In the genomic region with DNA sequence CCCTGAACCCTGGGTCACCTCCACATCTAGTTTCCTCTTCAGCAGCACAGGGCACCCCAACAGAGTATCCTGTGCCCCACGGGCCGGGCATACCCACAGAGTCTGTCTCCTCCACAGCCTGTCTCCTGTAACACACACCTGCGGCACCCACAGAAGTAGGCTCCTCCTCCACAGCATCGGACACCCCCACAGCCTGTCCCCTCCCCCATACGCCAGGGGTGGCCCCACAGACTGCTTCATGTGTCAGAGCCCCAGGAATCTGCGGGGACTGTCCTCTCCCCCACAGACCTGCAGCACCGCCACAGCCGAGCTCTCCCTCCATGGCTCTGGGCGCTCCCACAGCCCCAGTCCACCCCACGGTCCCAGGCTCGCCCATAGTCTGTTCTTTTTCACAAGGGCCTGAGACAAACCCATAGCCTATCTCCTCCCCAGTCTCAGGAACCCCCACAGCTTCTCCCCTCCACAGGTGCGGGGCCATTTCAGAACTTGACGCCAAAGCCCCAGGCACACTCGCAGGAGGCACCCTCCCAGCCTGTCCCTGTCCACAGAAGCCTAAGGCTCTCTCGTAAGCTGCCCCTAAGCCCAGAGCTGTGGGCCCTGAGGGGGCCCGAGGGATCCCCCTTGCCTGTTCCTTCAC, we compare ENCODE assay signal across 8 cellular contexts. TPM values are rescaled to one million over a fixed set of nuclear protein-coding genes. Genes with fewer than 3 reads are reported as not detected.
DNase-seq lines count a peak whose midpoint lies in the region; ATAC-seq and TF ChIP-seq lines count a peak whose summit lies in the region.

No MANE protein-coding gene starts in this region.

- peaks cover 0 to 27% of the 10 kb centered on the region in 2 donors for H3K4me1 ChIP-seq in muscle layer of duodenum (ENCODE audit: control insufficient read depth in 1 of 2, insufficient read depth in 2 of 2, low read length in 2 of 2)

- H3K4me3 ChIP-seq in AG04449 (ENCODE audit: low read depth, low read length) (peak overlapping the region; percentile 97), LNCaP clone FGC (ENCODE audit: low read depth, low read length) (peak overlapping the region; percentile 93), dorsolateral prefrontal cortex (peak overlapping the region; percentile 71 to 100 (median 92)), muscle layer of duodenum (ENCODE audit: low read depth in 1 of 2, low read length in 2 of 2) (peak overlapping the region; percentile 79 to 96)

- peak overlapping the region in 9 of 59 donors; percentile 76 to 97 (median 94) for H3K27ac ChIP-seq in dorsolateral prefrontal cortex
- no peak overlapping the region for H3K27ac ChIP-seq in muscle layer of duodenum (ENCODE audit: low read length)

- H3K36me3 ChIP-seq in muscle layer of duodenum (ENCODE audit: control insufficient read depth in 1 of 2, insufficient read depth in 2 of 2, low read length in 2 of 2), result peaks cover 10 to 16% of the 10 kb centered on the region in 2 donors

- intact Hi-C loops in dorsolateral prefrontal cortex (cut with DNase I), result loop anchor here in 1 of 2 donors (10.0 kb wide), 1 partner anchor 164 kb away; no protein-coding TSS in a partner anchor

- DNase-seq in AG04449 (ENCODE audit: low read depth, low spot score) (no peak), LNCaP clone FGC (ENCODE audit: low read depth) (no peak), dorsolateral prefrontal cortex (peak in 1 of 10 donors; percentile 51), NCI-H2196 (lab: John Stamatoyannopoulos, UW; ENCODE audit: unreplicated experiment) (no peak), NCI-H146 (lab: John Stamatoyannopoulos, UW) (no peak)
- no peak for DNase-seq in stimulated activated CD4-positive, alpha-beta T cell treated with anti-CD3 and anti-CD28 coated beads, Interleukin-4, amount 100 ng/mL, for 1 hour

- H3K27me3 ChIP-seq in dorsolateral prefrontal cortex (no peaks in the 10 kb centered on the region), muscle layer of duodenum (ENCODE audit: low read depth, low read length) (no peaks in the 10 kb centered on the region)

- POLR2A ChIA-PET in AG04449 (lab: Yijun Ruan, JAX), result interaction anchor here (0.6 to 1.2 kb wide), 3 partner anchors 11 to 1194 kb away, joined by 3 to 4 read pairs (median 4); no protein-coding TSS in a partner anchor

- no peaks in the 10 kb centered on the region for H3K9me3 ChIP-seq in muscle layer of duodenum (ENCODE audit: control insufficient read depth in 1 of 2, low read length in 2 of 2)

- CTCF ChIA-PET in AG04449 (lab: Yijun Ruan, JAX), result interaction anchor here (1.1 to 3.4 kb wide), 3 partner anchors 11 to 167 kb away, joined by 3 to 26 read pairs (median 5); no protein-coding TSS in a partner anchor

- TF ChIP-seq CTCF in AG04449 (IDR thresholded peaks at IDR 0.05; ENCODE audit: insufficient read depth, low read length, missing control alignments) (no peak), LNCaP clone FGC (IDR thresholded peaks at IDR 0.05; ENCODE audit: control insufficient read depth, extremely low read depth, insufficient read depth) (no peak), dorsolateral prefrontal cortex (IDR thresholded peaks at IDR 0.05 in 54 of 56, conservative IDR thresholded peaks at IDR 0.05 in 2 of 56; ENCODE audit: low read depth in 1 of 56, partially characterized antibody in 56 of 56) (no peak)

- ATAC-seq in GM18873 (IDR thresholded peaks at IDR 0.05; ENCODE audit: low FRiP score, unreplicated experiment), result no peak

RNA-seq across cellular contexts. Expression of a gene that starts 1.4 kb away (rescaled TPM):
- total RNA-seq in dorsolateral prefrontal cortex, result 10 to 100 TPM; 18.3 to 60.7 (median 38.5) TPM

RNA-seq across cellular contexts. Expression of a gene that starts 1.7 kb away (rescaled TPM):
- total RNA-seq in dorsolateral prefrontal cortex, result 10 to 100 TPM; 12.2 to 33.5 (median 20.5) TPM

RNA-seq across cellular contexts. Expression of a gene that starts 12.3 kb away (rescaled TPM):
- total RNA-seq in dorsolateral prefrontal cortex, result 10 to 100 TPM; 12.7 to 38.2 (median 22.1) TPM

RNA-seq across cellular contexts. Expression of a gene that starts 12.4 kb away (rescaled TPM):
- total RNA-seq in dorsolateral prefrontal cortex, result 10 to 100 TPM in 1 of 120 experiments, 1 to 10 TPM in 119; 3.4 to 10.7 (median 6.9) TPM
